10 cellular contexts compared by ENCODE assay signal in the genomic region with DNA sequence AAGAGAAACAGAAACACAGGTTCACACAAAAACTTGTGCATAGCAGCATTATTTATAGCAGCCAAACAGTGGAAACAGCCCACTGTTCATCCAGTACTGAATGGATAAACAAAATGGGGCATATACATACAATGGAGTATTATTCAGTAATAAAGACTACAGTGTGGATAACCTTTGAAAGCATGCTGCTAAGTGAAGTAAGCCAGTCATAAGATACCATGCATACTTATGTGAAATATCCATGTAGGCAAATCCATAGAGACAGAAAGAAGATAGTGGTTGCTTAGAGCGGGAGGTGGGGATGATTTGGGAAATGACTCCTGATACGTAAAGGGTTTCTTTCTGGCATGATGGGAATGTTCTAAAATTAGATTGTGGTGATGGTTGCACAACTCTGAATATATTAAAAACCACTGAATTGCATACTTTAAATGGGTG.
A peak's percentile ranks its signal among the peaks of the same experiment; 100 is the strongest.
DNase-seq lines count a peak whose midpoint lies in the region; ATAC-seq and TF ChIP-seq lines count a peak whose summit lies in the region.
"Had no signal": no experiment of that assay in that cellular context is flagged by ENCODE, and none has a peak within 500 bp of the region (broad histone marks: within the 10 kb centered on the region; RNA-seq: fewer than 3 reads in every experiment).

No MANE protein-coding gene starts in this region.

- ATAC-seq in CD4-positive, alpha-beta T cell (ENCODE audit: poor library complexity): no peak

- DNase-seq in AG08395 (ENCODE audit: low spot score) (peak; percentile 69), SK-N-MC (ENCODE audit: low read depth, low spot score) (peak; percentile 88), fibroblast of the aortic adventitia (ENCODE audit: low read depth) (peak; percentile 93), NCI-H2227 treated with DMSO at 0.1 percent for 48 hours (lab: John Stamatoyannopoulos, UW) (no peak), SHP77 treated with DMSO at 0.1 percent for 48 hours (lab: John Stamatoyannopoulos, UW) (no peak), retina (no peak)
- no peak for DNase-seq in CD4-positive, alpha-beta T cell

- peaks cover 51% of the 10 kb centered on the region for H3K4me1 Mint-ChIP-seq in CD4-positive, alpha-beta T cell (ENCODE audit: low read depth)

- no peaks in the 10 kb centered on the region for H3K27me3 Mint-ChIP-seq in CD4-positive, alpha-beta T cell
- H3K27me3 Mint-ChIP-seq: memory B cell had no signal

- peak overlapping the region; percentile 93 for H3K27ac ChIP-seq in SK-N-MC
- H3K27ac ChIP-seq in parathyroid adenoma: peak overlapping the region; percentile 95
- no peak overlapping the region for H3K27ac ChIP-seq in CD4-positive, alpha-beta T cell (ENCODE audit: low read depth, low read length)

- intact Hi-C loops in CD4-positive, alpha-beta T cell (cut with DNase I, micrococcal nuclease): no loop called here

- no peaks in the 10 kb centered on the region for H3K27me3 ChIP-seq in parathyroid adenoma (ENCODE audit: control insufficient read depth, insufficient read depth, low read length)
- no peaks in the 10 kb centered on the region for H3K27me3 ChIP-seq in CD4-positive, alpha-beta T cell (ENCODE audit: control insufficient read depth, insufficient read depth, low read length)

- H3K4me3 ChIP-seq in SK-N-MC (peak overlapping the region; percentile 72), fibroblast of the aortic adventitia (ENCODE audit: low read depth, low read length) (no peak overlapping the region), parathyroid adenoma (ENCODE audit: low read depth, low read length) (peak overlapping the region; percentile 2)

- H3K36me3 ChIP-seq in SK-N-MC (ENCODE audit: insufficient read depth, low read length) (no peaks in the 10 kb centered on the region), parathyroid adenoma (ENCODE audit: control insufficient read depth, insufficient read depth, low read length) (no peaks in the 10 kb centered on the region)

- H3K27ac Mint-ChIP-seq in CD4-positive, alpha-beta T cell: no peak overlapping the region
- H3K27ac Mint-ChIP-seq: memory B cell; T-helper 2 cell treated with Interferon-gamma antibody and Interleukin-4, amounts not matched to agents 5 μg/mL and 100 μg/mL, for 36 hours had no signal

- TF ChIP-seq CTCF in fibroblast of the aortic adventitia (IDR thresholded peaks at IDR 0.05; ENCODE audit: insufficient read depth, low read length): no peak
- no peak for TF ChIP-seq CTCF in parathyroid adenoma (IDR thresholded peaks at IDR 0.05)
- TF ChIP-seq CTCF in CD4-positive, alpha-beta T cell (IDR thresholded peaks at IDR 0.05): no peak

- H3K36me3 Mint-ChIP-seq in CD4-positive, alpha-beta T cell (ENCODE audit: low read depth): no peaks in the 10 kb centered on the region

- H3K4me1 ChIP-seq in parathyroid adenoma: peaks cover 37% of the 10 kb centered on the region

- H3K9me3 ChIP-seq in SK-N-MC (ENCODE audit: low read depth, low read length): no peaks in the 10 kb centered on the region
- H3K9me3 ChIP-seq in parathyroid adenoma (ENCODE audit: control insufficient read depth, low read length): no peaks in the 10 kb centered on the region
- no peaks in the 10 kb centered on the region for H3K9me3 ChIP-seq in CD4-positive, alpha-beta T cell (ENCODE audit: control insufficient read depth, low read length)

- POLR2A ChIA-PET in CD4-positive, alpha-beta T cell (lab: Charles Lee): no interaction called here

- CTCF ChIA-PET in CD4-positive, alpha-beta T cell (lab: Charles Lee): no interaction called here

- H3K4me3 Mint-ChIP-seq in CD4-positive, alpha-beta T cell: no peak overlapping the region
- H3K4me3 Mint-ChIP-seq: memory B cell; T-helper 2 cell treated with Interferon-gamma antibody and Interleukin-4, amounts not matched to agents 5 μg/mL and 100 μg/mL, for 36 hours had no signal

- H3K9ac ChIP-seq in SK-N-MC (ENCODE audit: insufficient read length) (peak overlapping the region; percentile 60), parathyroid adenoma (no peak overlapping the region)

- H3K4me2 ChIP-seq in parathyroid adenoma (ENCODE audit: low read length): peak overlapping the region; percentile 50

- peak overlapping the region; percentile 24 for H2AFZ ChIP-seq in parathyroid adenoma

- H3K9me3 Mint-ChIP-seq in CD4-positive, alpha-beta T cell: no peaks in the 10 kb centered on the region

- H3K79me2 ChIP-seq in parathyroid adenoma: peaks cover 29% of the 10 kb centered on the region

Comparison
In these comparisons a context has a peak if more than half of its experiments do, and no peak if none do; other contexts are left out.
1. DNase-seq: peak in AG08395 (single experiment), SK-N-MC (single experiment) and fibroblast of the aortic adventitia (single experiment); none in NCI-H2227 treated with DMSO at 0.1 percent for 48 hours (single experiment), CD4-positive, alpha-beta T cell (0 of 10), SHP77 treated with DMSO at 0.1 percent for 48 hours (single experiment) and retina (single experiment).